ENCODE assay signal across 8 cellular contexts in genomic region chr9:34637356-34638137, GRCh38. TPM values are rescaled to one million over a fixed set of nuclear protein-coding genes. Genes with fewer than 3 reads are reported as not detected.
DNase-seq lines count a peak whose midpoint lies in the region; ATAC-seq, FAIRE-seq and TF ChIP-seq lines count a peak whose summit lies in the region.

Gene SIGMAR1 (minus strand): TSS chr9:34637787. CDS start chr9:34637697, 90 bp downstream.

- peaks cover 2% of the 10 kb centered on the region for H4K20me1 ChIP-seq in keratinocyte (ENCODE audit: control insufficient read depth, extremely low read depth, insufficient read depth, low read length)

- ATAC-seq in GM19043 (IDR thresholded peaks at IDR 0.05; ENCODE audit: low read depth, unreplicated experiment): peak; percentile 78
- ATAC-seq in HG03432 (IDR thresholded peaks at IDR 0.05; ENCODE audit: unreplicated experiment): peak; percentile 94

- peak within 1 kb of the TSS; percentile 97 for H3K4me2 ChIP-seq in keratinocyte (ENCODE audit: control insufficient read depth, extremely low read depth, insufficient read depth, low read depth, low read length)

- dilution Hi-C loops in keratinocyte (cut with MboI; ENCODE audit: extremely low pct_ligation_motif_present, low sequenced_read_pairs): no loop called here

- H3K27me3 ChIP-seq in keratinocyte (ENCODE audit: control insufficient read depth, extremely low read depth, insufficient read depth, low read length): no peaks in the 10 kb centered on the region

- no peak for FAIRE-seq in keratinocyte (lab: Jason Lieb, UNC)

- H3K9me3 ChIP-seq in keratinocyte (ENCODE audit: control insufficient read depth, low read depth, low read length): no peaks in the 10 kb centered on the region

- peaks cover 25% of the 10 kb centered on the region for H3K79me2 ChIP-seq in keratinocyte (ENCODE audit: control insufficient read depth, insufficient read depth, low read length)

- peak within 1 kb of the TSS; percentile 63 for H3K27ac ChIP-seq in keratinocyte (ENCODE audit: control insufficient read depth, insufficient read depth, low read length)

- H2AFZ ChIP-seq in keratinocyte (ENCODE audit: control insufficient read depth, low read length): peak within 1 kb of the TSS; percentile 99

- H3K9ac ChIP-seq in keratinocyte (ENCODE audit: control insufficient read depth, extremely low read depth, insufficient read depth, low read length): peak within 1 kb of the TSS; percentile 87

- TF ChIP-seq CTCF in AG10803 (conservative IDR thresholded peaks at IDR 0.05; ENCODE audit: low read length) (no peak), keratinocyte (optimal IDR thresholded peaks at IDR 0.05 in 1 of 3, IDR thresholded peaks at IDR 0.05 in 1 of 3, conservative IDR thresholded peaks at IDR 0.05 in 1 of 3; ENCODE audit: extremely low read depth in 1 of 3, insufficient read depth in 2 of 3, low read length in 3 of 3) (no peak)

- no peaks in the 10 kb centered on the region for H3K9me1 ChIP-seq in keratinocyte (ENCODE audit: control insufficient read depth, extremely low read depth, insufficient read depth, low read length)

- DNase-seq in AG10803 (ENCODE audit: low read depth) (peak; percentile 92), NCI-H460 (ENCODE audit: extremely low read depth, low read depth) (peak; percentile 82), cerebellar nuclear complex (lab: John Stamatoyannopoulos, UW) (peak; percentile 50 to 77), keratinocyte (ENCODE audit: low read depth, low spot score) (no peak)
- peak; percentile 89 for DNase-seq in activated CD4-positive, alpha-beta T cell treated with anti-CD3 and anti-CD28 coated beads for 1 hour
- peak; percentile 87 to 92 (median 91) for DNase-seq in stimulated activated CD4-positive, alpha-beta T cell treated with anti-CD3 and anti-CD28 coated beads, Interleukin-12 subunit alpha, Interleukin-12 subunit beta, amount 100 ng/mL, for 48 hours (ENCODE audit: low read depth in 2 of 3, low spot score in 1 of 3)

- H3K4me3 ChIP-seq in AG10803 (ENCODE audit: low read length): peak within 1 kb of the TSS; percentile 76
- H3K4me3 ChIP-seq in keratinocyte (ENCODE audit: control insufficient read depth in 2 of 3, extremely low read depth in 1 of 3, insufficient read depth in 2 of 3, low read depth in 1 of 3, low read length in 3 of 3): peak within 1 kb of the TSS; percentile 85 to 95 (median 93)

- H3K4me1 ChIP-seq in keratinocyte (ENCODE audit: control insufficient read depth, extremely low read depth, insufficient read depth, low read length): peaks cover 25% of the 10 kb centered on the region

- H3K36me3 ChIP-seq in keratinocyte (ENCODE audit: control insufficient read depth in 2 of 2, extremely low read depth in 1 of 2, insufficient read depth in 2 of 2, low read length in 2 of 2): peaks cover 11 to 12% of the 10 kb centered on the region in 2 experiments

RNA-seq across cellular contexts. Expression of gene SIGMAR1, which starts in this region (rescaled TPM):
- 80.3 and 83.5 TPM in 2 replicates for total RNA-seq in NCI-H460 (2014; rRNA removed; shearing (Covaris generic))
- 182 and 207 TPM in 2 replicates for polyA plus RNA-seq in NCI-H460 (2014; cell fraction: nucleus; rRNA removed)
- 60.1 to 110 TPM (median 74.9 TPM) in 3 replicates for polyA plus RNA-seq in keratinocyte
- polyA plus RNA-seq in keratinocyte (2011; ENCODE audit: low read depth): 11.0 TPM
- 103 and 134 TPM in 2 replicates for polyA plus RNA-seq in keratinocyte (2011; cell fraction: cytosol; rRNA removed)
- 83.6 and 107 TPM in 2 replicates for polyA plus RNA-seq in keratinocyte (2011; cell fraction: nucleus; rRNA removed)
- polyA plus RNA-seq in keratinocyte (2012; ENCODE audit: low replicate concordance): 76.0 and 140 TPM in 2 replicates
- polyA minus RNA-seq in keratinocyte: 49.1 to 180 TPM (median 68.5 TPM) in 3 replicates
- polyA minus RNA-seq in keratinocyte (2011; cell fraction: cytosol; rRNA and poly(A)+ RNA removed): 83.6 TPM
- 42.2 and 45.8 TPM in 2 replicates for polyA minus RNA-seq in keratinocyte (2011; cell fraction: nucleus; rRNA and poly(A)+ RNA removed)
